ENCODE assay signal across 6 cellular contexts in the genomic region with DNA sequence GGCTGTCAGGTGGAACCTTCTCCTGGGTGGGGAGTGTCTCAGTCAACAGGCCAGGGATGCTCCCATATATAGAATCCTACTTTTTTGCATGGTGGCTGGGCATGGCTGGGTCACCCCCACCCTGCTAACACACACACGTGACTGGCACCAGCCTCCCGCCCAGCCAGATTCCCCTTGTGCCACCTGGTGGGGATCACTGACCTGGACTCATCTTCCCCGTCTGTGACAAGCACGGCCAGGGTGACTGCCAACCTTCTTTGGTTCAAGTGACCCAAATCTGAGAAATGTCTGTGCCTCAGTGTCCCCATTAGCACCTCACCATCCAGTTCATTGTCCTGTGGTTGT. TPM values are rescaled to one million over a fixed set of nuclear protein-coding genes. Genes with fewer than 3 reads are reported as not detected.
DNase-seq lines count a peak whose midpoint lies in the region; TF ChIP-seq lines count a peak whose summit lies in the region.

No MANE protein-coding gene starts in this region.

- in situ Hi-C loops in brain microvascular endothelial cell (cut with HindIII; ENCODE audit: low pct_ligation_motif_present, low sequenced_read_pairs), result no loop called here

- H3K4me3 ChIP-seq in brain microvascular endothelial cell (ENCODE audit: low read depth, low read length), result peak overlapping the region; percentile 69

- peak overlapping the region; percentile 91 for H3K4me3 Mint-ChIP-seq in neural crest cell

- DNase-seq in DMS 273 (lab: John Stamatoyannopoulos, UW; ENCODE audit: unreplicated experiment), result peak; percentile 47
- no peak for DNase-seq in DMS 273 treated with DMSO at 0.1 percent for 48 hours (lab: John Stamatoyannopoulos, UW)
- DNase-seq in brain microvascular endothelial cell, result no peak
- no peak for DNase-seq in neural crest cell (ENCODE audit: low read depth, low spot score)
- no peak for DNase-seq in retina
- no peak for DNase-seq in OCI-M2 (lab: John Stamatoyannopoulos, UW; ENCODE audit: unreplicated experiment)

- peaks cover 17% of the 10 kb centered on the region for H3K27me3 Mint-ChIP-seq in neural crest cell (ENCODE audit: low read depth)

- TF ChIP-seq CTCF in brain microvascular endothelial cell (IDR thresholded peaks at IDR 0.05; ENCODE audit: low read depth, low read length, missing control alignments), result no peak
- TF ChIP-seq CTCF in neural crest cell (conservative IDR thresholded peaks at IDR 0.05), result no peak

- H3K36me3 Mint-ChIP-seq in neural crest cell (ENCODE audit: low read depth), result no peaks in the 10 kb centered on the region

- no peaks in the 10 kb centered on the region for H3K27me3 ChIP-seq in brain microvascular endothelial cell (replicated peaks)

- H3K9me3 Mint-ChIP-seq in neural crest cell, result no peaks in the 10 kb centered on the region

- H3K27ac Mint-ChIP-seq in neural crest cell (ENCODE audit: unreplicated experiment), result no peak overlapping the region

- H3K27ac ChIP-seq in brain microvascular endothelial cell, result no peak overlapping the region

- H3K36me3 ChIP-seq in brain microvascular endothelial cell (replicated peaks), result peaks cover 2% of the 10 kb centered on the region

- H3K4me1 Mint-ChIP-seq in neural crest cell, result peaks cover 18% of the 10 kb centered on the region

RNA-seq across cellular contexts. Expression of a gene that starts 1.0 kb away (rescaled TPM):
- 118 and 126 TPM in 2 replicates for total RNA-seq in neural crest cell

RNA-seq across cellular contexts. Expression of a gene that starts 15.0 kb away (rescaled TPM):
- 131 and 132 TPM in 2 replicates for total RNA-seq in neural crest cell

RNA-seq across cellular contexts. Expression of a gene that starts 41.0 kb away (rescaled TPM):
- total RNA-seq in neural crest cell, result 0.27 and 0.40 TPM in 2 replicates

RNA-seq across cellular contexts. Expression of a gene that starts 52.9 kb away (rescaled TPM):
- 0.91 and 1.4 TPM in 2 replicates for total RNA-seq in neural crest cell
